12 cellular contexts compared by ENCODE assay signal in genomic region chr12:108612788-108613282, GRCh38. TPM values are rescaled to one million over a fixed set of nuclear protein-coding genes. Genes with fewer than 3 reads are reported as not detected.
DNase-seq lines count a peak whose midpoint lies in the region; ATAC-seq, FAIRE-seq and TF ChIP-seq lines count a peak whose summit lies in the region.
"Had no signal": no experiment of that assay in that cellular context is flagged by ENCODE, and none has a peak within 500 bp of the region (broad histone marks: within the 10 kb centered on the region; RNA-seq: fewer than 3 reads in every experiment).

No MANE protein-coding gene starts in this region.

- no peak for FAIRE-seq in HepG2 (lab: Jason Lieb, UNC)
- FAIRE-seq: colon, G401.6 had no signal

- WGBS in HepG2 (ENCODE audit: low lambda C conversion rate) = 25% methylated on average over 8 of the region's 8 CpGs

- TF ChIP-seq CTCF in HepG2 (CRISPR knock-in tag; IDR thresholded peaks at IDR 0.05) (no peak), vagina (IDR thresholded peaks at IDR 0.05) (no peak)

- BruUV-seq in HepG2 (replicated peaks; lab: Mats Ljungman, UMichigan) = no TSS peak

- H4K20me1 ChIP-seq in HepG2 (ENCODE audit: insufficient read depth, low read length) = no peaks in the 10 kb centered on the region

- ATAC-seq in HepG2 (peak; percentile 65), GM21515 (IDR thresholded peaks at IDR 0.05; ENCODE audit: unreplicated experiment) (no peak)

- peaks cover 5% of the 10 kb centered on the region for H3K9me3 ChIP-seq in adipocyte (ENCODE audit: control insufficient read depth, low read length)
- no peaks in the 10 kb centered on the region for H3K9me3 ChIP-seq in HepG2 (ENCODE audit: low read length)
- H3K9me3 ChIP-seq in vagina = no peaks in the 10 kb centered on the region
- H3K9me3 ChIP-seq: tibial artery had no signal

- intact Hi-C loops in HepG2 (cut with micrococcal nuclease; ENCODE audit: unreplicated experiment) = no loop called here
- intact Hi-C loops in vagina (cut with DNase I) = no loop called here

- TF ChIP-seq RAD21 in HepG2 (CRISPR knock-in tag; IDR thresholded peaks at IDR 0.05) = no peak

- in situ Hi-C loops in HepG2 (cut with HindIII; ENCODE audit: extremely low pct_ligation_motif_present, low pct_unique_long_range_greater_than_20kb) = no loop called here

- H2AFZ ChIP-seq in HepG2 (ENCODE audit: low read length) = no peak overlapping the region

- H3K36me3 ChIP-seq in adipocyte (ENCODE audit: control insufficient read depth, insufficient read depth, low read length, severe bottlenecking) (no peaks in the 10 kb centered on the region), HepG2 (replicated peaks in 1 of 2; ENCODE audit: control insufficient read depth in 1 of 2, insufficient read depth in 2 of 2, low read length in 2 of 2) (no peaks in the 10 kb centered on the region), vagina (no peaks in the 10 kb centered on the region)
- H3K36me3 ChIP-seq: tibial artery had no signal

- TF ChIP-seq POLR2A in HepG2 (IDR thresholded peaks at IDR 0.05; ENCODE audit: insufficient read depth in 1 of 2, low read depth in 2 of 2, low read length in 2 of 2) (no peak), vagina (IDR thresholded peaks at IDR 0.05) (no peak)

- peaks cover 59% of the 10 kb centered on the region for H3K4me1 ChIP-seq in adipocyte (ENCODE audit: control insufficient read depth, insufficient read depth, low read length)
- H3K4me1 ChIP-seq in HepG2 (ENCODE audit: insufficient read depth, low read length) = peaks cover 12% of the 10 kb centered on the region
- peaks cover under 1% of the 10 kb centered on the region for H3K4me1 ChIP-seq in vagina

- H3K27me3 ChIP-seq in adipocyte (replicated peaks; ENCODE audit: control insufficient read depth, insufficient read depth, low read length) (no peaks in the 10 kb centered on the region), HepG2 (ENCODE audit: control insufficient read depth in 1 of 2, insufficient read depth in 2 of 2, low read length in 2 of 2) (peaks cover 0 to 22% of the 10 kb centered on the region in 2 experiments; a peak in 4 of 5 replicates), vagina (no peaks in the 10 kb centered on the region)
- H3K27me3 ChIP-seq: tibial artery had no signal

- H3K4me2 ChIP-seq in HepG2 (ENCODE audit: low read depth, low read length) = no peak overlapping the region

- H3K4me3 ChIP-seq in adipocyte (ENCODE audit: low read length) (no peak overlapping the region), HepG2 (replicated peaks in 1 of 3; ENCODE audit: insufficient read depth in 1 of 3, low read depth in 2 of 3, low read length in 3 of 3) (no peak overlapping the region), vagina (no peak overlapping the region)
- H3K4me3 ChIP-seq: tibial artery had no signal

- CTCF ChIA-PET in HEK293T (lab: Yijun Ruan, JAX) (interaction anchor here (0.6 to 0.7 kb wide), 4 partner anchors 9 to 50 kb away, joined by 3 to 7 read pairs (median 5); partner anchors contain the start of gene ISCU), HepG2 (lab: Yijun Ruan, JAX; ENCODE audit: low intra/inter-chr PET ratio, low total read pairs) (no interaction called here)

- no peaks in the 10 kb centered on the region for H3K79me2 ChIP-seq in HepG2 (ENCODE audit: insufficient read depth, low read length)

- DNase-seq in ELF-1 (ENCODE audit: low read depth, low spot score) = peak; percentile 74
- DNase-seq in HEK293T (ENCODE audit: extremely low spot score) = no peak
- no peak for DNase-seq in adipocyte (ENCODE audit: low read depth)
- DNase-seq in HepG2 (ENCODE audit: low spot score) = no peak
- DNase-seq in vagina (ENCODE audit: extremely low spot score in 2 of 2) = no peak
- DNase-seq in NCI-H1092 (lab: John Stamatoyannopoulos, UW) = no peak
- DNase-seq: amniotic stem cell, NCI-H1436, tibial artery had no signal

- H3K27ac ChIP-seq in HepG2 (ENCODE audit: extremely low read length, insufficient read depth, low read length) (no peak overlapping the region), vagina (no peak overlapping the region)
- H3K27ac ChIP-seq: tibial artery had no signal

- H3K9ac ChIP-seq in adipocyte (ENCODE audit: low read length) = peak overlapping the region; percentile 23
- H3K9ac ChIP-seq in HepG2 (ENCODE audit: insufficient read depth, low read depth, low read length) = no peak overlapping the region

- POLR2A ChIA-PET in HEK293T (lab: Yijun Ruan, JAX) (no interaction called here), HepG2 (lab: Yijun Ruan, JAX) (no interaction called here)

- TF ChIP-seq EP300 in HepG2 (IDR thresholded peaks at IDR 0.05; ENCODE audit: low read depth in 2 of 2, low read length in 2 of 2) (no peak), HepG2 (CRISPR knock-in tag; IDR thresholded peaks at IDR 0.05; ENCODE audit: borderline replicate concordance) (no peak)

RNA-seq across cellular contexts. Expression of gene TMEM119, which starts 15.0 kb away (rescaled TPM):
- total RNA-seq in HepG2 (2016; rRNA removed; fragmentation: Illumina TruSeq; extraction: Trizol) = not detected in 2 replicates
- not detected in 2 replicates for total RNA-seq in HepG2 (2016; cell fraction: cytosol; rRNA removed; fragmentation: Illumina TruSeq; extraction: Trizol; ENCODE audit: low read depth)
- not detected in 2 replicates for total RNA-seq in HepG2 (2016; cell fraction: insoluble cytoplasmic fraction; rRNA removed; fragmentation: Illumina TruSeq; extraction: Trizol)
- total RNA-seq in HepG2 (2016; cell fraction: membrane; rRNA removed; fragmentation: Illumina TruSeq; extraction: Trizol) = not detected in 2 replicates
- not detected in 2 replicates for total RNA-seq in HepG2 (2016; cell fraction: nucleus; rRNA removed; fragmentation: Illumina TruSeq; extraction: Trizol)
- not detected in 2 replicates for polyA plus RNA-seq in HepG2 (2011; rRNA removed)
- not detected in 2 replicates for polyA plus RNA-seq in HepG2 (2011; cell fraction: cytosol; rRNA removed)
- not detected in 2 replicates for polyA plus RNA-seq in HepG2 (2011; cell fraction: nucleus; rRNA removed)
- not detected in 2 replicates for polyA plus RNA-seq in HepG2 (2012)
- polyA plus RNA-seq in HepG2 (2016; cell fraction: cytosol; fragmentation: Illumina TruSeq; extraction: Trizol; ENCODE audit: low read depth) = not detected in 2 replicates
- not detected in 2 replicates for polyA plus RNA-seq in HepG2 (2016; cell fraction: insoluble cytoplasmic fraction; fragmentation: Illumina TruSeq; extraction: Trizol; ENCODE audit: low read depth)
- not detected in 2 replicates for polyA plus RNA-seq in HepG2 (2016; cell fraction: membrane; fragmentation: Illumina TruSeq; extraction: Trizol; ENCODE audit: low read depth)
- not detected in 2 replicates for polyA plus RNA-seq in HepG2 (2016; cell fraction: nucleus; fragmentation: Illumina TruSeq; extraction: Trizol; ENCODE audit: insufficient read depth, low read depth)
- polyA minus RNA-seq in HepG2 (2011; rRNA and poly(A)+ RNA removed; ENCODE audit: low replicate concordance) = not detected in 2 replicates
- not detected in 2 replicates for polyA minus RNA-seq in HepG2 (2011; cell fraction: cytosol; rRNA and poly(A)+ RNA removed)
- polyA minus RNA-seq in HepG2 (2011; cell fraction: nucleus; rRNA and poly(A)+ RNA removed) = not detected in 2 replicates
- total RNA-seq in vagina = 34.6 TPM

RNA-seq across cellular contexts. Expression of gene SELPLG, which starts 20.9 kb away (rescaled TPM):
- total RNA-seq in HepG2 (2016; rRNA removed; fragmentation: Illumina TruSeq; extraction: Trizol) (not detected in 2 replicates), vagina (14.2 TPM)
- total RNA-seq in HepG2 (2016; cell fraction: cytosol; rRNA removed; fragmentation: Illumina TruSeq; extraction: Trizol; ENCODE audit: low read depth) = not detected in 2 replicates
- not detected in 2 replicates for total RNA-seq in HepG2 (2016; cell fraction: insoluble cytoplasmic fraction; rRNA removed; fragmentation: Illumina TruSeq; extraction: Trizol)
- not detected in 2 replicates for total RNA-seq in HepG2 (2016; cell fraction: membrane; rRNA removed; fragmentation: Illumina TruSeq; extraction: Trizol)
- not detected in 2 replicates for total RNA-seq in HepG2 (2016; cell fraction: nucleus; rRNA removed; fragmentation: Illumina TruSeq; extraction: Trizol)
- 0.07 and 0.12 TPM in 2 replicates for polyA plus RNA-seq in HepG2 (2011; rRNA removed)
- 0.07 and 0.08 TPM in 2 replicates for polyA plus RNA-seq in HepG2 (2011; cell fraction: cytosol; rRNA removed)
- 0.14 and 0.16 TPM in 2 replicates for polyA plus RNA-seq in HepG2 (2011; cell fraction: nucleus; rRNA removed)
- not detected in 2 replicates for polyA plus RNA-seq in HepG2 (2012)
- polyA plus RNA-seq in HepG2 (2016; cell fraction: cytosol; fragmentation: Illumina TruSeq; extraction: Trizol; ENCODE audit: low read depth) = not detected in 2 replicates
- 0.10 TPM in 1 of 2 replicates, not detected in the other for polyA plus RNA-seq in HepG2 (2016; cell fraction: insoluble cytoplasmic fraction; fragmentation: Illumina TruSeq; extraction: Trizol; ENCODE audit: low read depth)
- polyA plus RNA-seq in HepG2 (2016; cell fraction: membrane; fragmentation: Illumina TruSeq; extraction: Trizol; ENCODE audit: low read depth) = not detected in 2 replicates
- not detected in 2 replicates for polyA plus RNA-seq in HepG2 (2016; cell fraction: nucleus; fragmentation: Illumina TruSeq; extraction: Trizol; ENCODE audit: insufficient read depth, low read depth)
- polyA minus RNA-seq in HepG2 (2011; rRNA and poly(A)+ RNA removed; ENCODE audit: low replicate concordance) = 0.26 and 2.7 TPM in 2 replicates
- polyA minus RNA-seq in HepG2 (2011; cell fraction: cytosol; rRNA and poly(A)+ RNA removed) = not detected in 2 replicates
- polyA minus RNA-seq in HepG2 (2011; cell fraction: nucleus; rRNA and poly(A)+ RNA removed) = not detected in 2 replicates

RNA-seq across cellular contexts. Expression of gene ISCU, which starts 50.4 kb away (rescaled TPM):
- total RNA-seq in HepG2 (2016; rRNA removed; fragmentation: Illumina TruSeq; extraction: Trizol) (107 and 131 TPM in 2 replicates), vagina (167 TPM)
- total RNA-seq in HepG2 (2016; cell fraction: cytosol; rRNA removed; fragmentation: Illumina TruSeq; extraction: Trizol; ENCODE audit: low read depth) = 132 and 143 TPM in 2 replicates
- total RNA-seq in HepG2 (2016; cell fraction: insoluble cytoplasmic fraction; rRNA removed; fragmentation: Illumina TruSeq; extraction: Trizol) = 110 and 134 TPM in 2 replicates
- total RNA-seq in HepG2 (2016; cell fraction: membrane; rRNA removed; fragmentation: Illumina TruSeq; extraction: Trizol) = 177 and 190 TPM in 2 replicates
- total RNA-seq in HepG2 (2016; cell fraction: nucleus; rRNA removed; fragmentation: Illumina TruSeq; extraction: Trizol) = 57.1 and 61.7 TPM in 2 replicates
- polyA plus RNA-seq in HepG2 (2011; rRNA removed) = 85.9 and 94.4 TPM in 2 replicates
- 52.6 and 73.1 TPM in 2 replicates for polyA plus RNA-seq in HepG2 (2011; cell fraction: cytosol; rRNA removed)
- 109 and 121 TPM in 2 replicates for polyA plus RNA-seq in HepG2 (2011; cell fraction: nucleus; rRNA removed)
- polyA plus RNA-seq in HepG2 (2012) = 68.8 and 75.6 TPM in 2 replicates
- 179 and 208 TPM in 2 replicates for polyA plus RNA-seq in HepG2 (2016; cell fraction: cytosol; fragmentation: Illumina TruSeq; extraction: Trizol; ENCODE audit: low read depth)
- 160 and 163 TPM in 2 replicates for polyA plus RNA-seq in HepG2 (2016; cell fraction: insoluble cytoplasmic fraction; fragmentation: Illumina TruSeq; extraction: Trizol; ENCODE audit: low read depth)
- polyA plus RNA-seq in HepG2 (2016; cell fraction: membrane; fragmentation: Illumina TruSeq; extraction: Trizol; ENCODE audit: low read depth) = 188 and 198 TPM in 2 replicates
- 121 and 125 TPM in 2 replicates for polyA plus RNA-seq in HepG2 (2016; cell fraction: nucleus; fragmentation: Illumina TruSeq; extraction: Trizol; ENCODE audit: insufficient read depth, low read depth)
- polyA minus RNA-seq in HepG2 (2011; rRNA and poly(A)+ RNA removed; ENCODE audit: low replicate concordance) = 27.0 and 56.6 TPM in 2 replicates
- polyA minus RNA-seq in HepG2 (2011; cell fraction: cytosol; rRNA and poly(A)+ RNA removed) = 22.4 and 23.6 TPM in 2 replicates
- polyA minus RNA-seq in HepG2 (2011; cell fraction: nucleus; rRNA and poly(A)+ RNA removed) = 41.3 and 43.5 TPM in 2 replicates

RNA-seq across cellular contexts. Expression of gene SART3, which starts 51.9 kb away (rescaled TPM):
- total RNA-seq in HepG2 (2016; rRNA removed; fragmentation: Illumina TruSeq; extraction: Trizol) = 60.7 and 69.9 TPM in 2 replicates
- 21.9 and 27.2 TPM in 2 replicates for total RNA-seq in HepG2 (2016; cell fraction: cytosol; rRNA removed; fragmentation: Illumina TruSeq; extraction: Trizol; ENCODE audit: low read depth)
- total RNA-seq in HepG2 (2016; cell fraction: insoluble cytoplasmic fraction; rRNA removed; fragmentation: Illumina TruSeq; extraction: Trizol) = 55.9 and 75.2 TPM in 2 replicates
- total RNA-seq in HepG2 (2016; cell fraction: membrane; rRNA removed; fragmentation: Illumina TruSeq; extraction: Trizol) = 19.7 and 22.5 TPM in 2 replicates
- 77.0 and 82.1 TPM in 2 replicates for total RNA-seq in HepG2 (2016; cell fraction: nucleus; rRNA removed; fragmentation: Illumina TruSeq; extraction: Trizol)
- 15.3 and 16.1 TPM in 2 replicates for polyA plus RNA-seq in HepG2 (2011; rRNA removed)
- polyA plus RNA-seq in HepG2 (2011; cell fraction: cytosol; rRNA removed) = 8.3 and 9.4 TPM in 2 replicates
- polyA plus RNA-seq in HepG2 (2011; cell fraction: nucleus; rRNA removed) = 27.3 and 39.2 TPM in 2 replicates
- 26.6 and 31.2 TPM in 2 replicates for polyA plus RNA-seq in HepG2 (2012)
- polyA plus RNA-seq in HepG2 (2016; cell fraction: cytosol; fragmentation: Illumina TruSeq; extraction: Trizol; ENCODE audit: low read depth) = 2.3 and 2.5 TPM in 2 replicates
- 35.5 and 40.7 TPM in 2 replicates for polyA plus RNA-seq in HepG2 (2016; cell fraction: insoluble cytoplasmic fraction; fragmentation: Illumina TruSeq; extraction: Trizol; ENCODE audit: low read depth)
- 5.1 and 6.5 TPM in 2 replicates for polyA plus RNA-seq in HepG2 (2016; cell fraction: membrane; fragmentation: Illumina TruSeq; extraction: Trizol; ENCODE audit: low read depth)
- 53.6 and 61.3 TPM in 2 replicates for polyA plus RNA-seq in HepG2 (2016; cell fraction: nucleus; fragmentation: Illumina TruSeq; extraction: Trizol; ENCODE audit: insufficient read depth, low read depth)
- 27.4 and 45.1 TPM in 2 replicates for polyA minus RNA-seq in HepG2 (2011; rRNA and poly(A)+ RNA removed; ENCODE audit: low replicate concordance)
- polyA minus RNA-seq in HepG2 (2011; cell fraction: cytosol; rRNA and poly(A)+ RNA removed) = 11.9 and 15.4 TPM in 2 replicates
- 155 and 179 TPM in 2 replicates for polyA minus RNA-seq in HepG2 (2011; cell fraction: nucleus; rRNA and poly(A)+ RNA removed)
- 44.2 TPM for total RNA-seq in vagina

Comparison
In these comparisons a context has a peak if more than half of its experiments do, and no peak if none do; other contexts are left out.
1. RNA of gene TMEM119, which starts 15.0 kb away (total RNA-seq): 34.6 TPM in vagina (single experiment); not detected in HepG2; every median in the first group is over 10 times any median in the second.
2. RNA of gene SELPLG, which starts 20.9 kb away (total RNA-seq): 14.2 TPM in vagina (single experiment); not detected in HepG2; every median in the first group is over 10 times any median in the second.